12 cellular contexts compared by ENCODE assay signal in the genomic region with DNA sequence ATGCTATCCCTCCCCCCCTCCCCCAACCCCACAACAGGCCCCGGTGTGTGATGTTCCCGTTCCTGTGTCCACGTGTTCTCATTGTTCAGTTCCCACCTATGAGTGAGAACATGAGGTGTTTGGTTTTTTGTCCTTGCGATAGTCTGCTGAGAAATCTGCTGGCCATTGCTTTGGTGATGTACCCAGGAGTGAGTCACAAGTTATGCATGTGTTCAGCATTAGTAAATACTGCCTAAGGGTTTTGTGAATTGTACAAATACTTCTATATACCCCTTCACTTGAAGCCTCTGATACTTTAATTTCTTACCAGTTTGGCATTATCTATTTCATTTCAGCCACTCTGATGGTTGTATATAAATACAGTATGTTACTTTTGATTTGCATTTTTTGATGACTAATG.
A peak's percentile ranks its signal among the peaks of the same experiment; 100 is the strongest.
DNase-seq lines count a peak whose midpoint lies in the region; ATAC-seq and TF ChIP-seq lines count a peak whose summit lies in the region.
"Had no signal": no experiment of that assay in that cellular context is flagged by ENCODE, and none has a peak within 500 bp of the region (broad histone marks: within the 10 kb centered on the region; RNA-seq: fewer than 3 reads in every experiment).

No MANE protein-coding gene starts in this region.

- no peaks in the 10 kb centered on the region for H4K20me1 ChIP-seq in fibroblast of lung (ENCODE audit: control insufficient read depth, extremely low read depth, insufficient read depth, low read length)

- H3K36me3 ChIP-seq in fibroblast of lung (ENCODE audit: control insufficient read depth, insufficient read depth, low read length) (no peaks in the 10 kb centered on the region), psoas muscle (ENCODE audit: insufficient read depth in 1 of 2, low read depth in 1 of 2) (no peaks in the 10 kb centered on the region)

- DNase-seq in ELR (ENCODE audit: low read depth), result peak; percentile 94
- peak; percentile 90 for DNase-seq in RPMI7951 (ENCODE audit: low read depth)
- DNase-seq in fibroblast of lung (ENCODE audit: low read depth in 2 of 2), result peak; percentile 78 to 89
- no peak for DNase-seq in psoas muscle
- DNase-seq: activated CD8-positive, alpha-beta memory T cell treated with anti-CD3 and anti-CD28 coated beads, Interleukin-2, amount 50 U/mL, for 48 hours; DMS153; H7 had no signal

- H3K4me1 ChIP-seq in fibroblast of lung (ENCODE audit: control insufficient read depth, extremely low read depth, insufficient read depth, low read length) (no peaks in the 10 kb centered on the region), psoas muscle (no peaks in the 10 kb centered on the region)

- TF ChIP-seq CTCF in fibroblast of lung (conservative IDR thresholded peaks at IDR 0.05 in 1 of 2, IDR thresholded peaks at IDR 0.05 in 1 of 2; ENCODE audit: low read depth in 1 of 2, low read length in 2 of 2) (no peak), psoas muscle (IDR thresholded peaks at IDR 0.05) (no peak)

- H3K27me3 ChIP-seq in fibroblast of lung (ENCODE audit: control insufficient read depth, insufficient read depth, low read length) (no peaks in the 10 kb centered on the region), psoas muscle (ENCODE audit: insufficient read depth in 3 of 3, low read length in 2 of 3) (no peaks in the 10 kb centered on the region)

- H3K4me2 ChIP-seq in fibroblast of lung (ENCODE audit: extremely low read depth, insufficient read depth, low read length), result no peak overlapping the region

- H2AFZ ChIP-seq in fibroblast of lung (ENCODE audit: low read length), result no peak overlapping the region

- intact Hi-C loops in psoas muscle (cut with DNase I), result no loop called here

- no peak overlapping the region for H3K4me3 ChIP-seq in fibroblast of lung (replicated peaks in 1 of 4; ENCODE audit: control extremely low read depth in 1 of 4, insufficient read depth in 1 of 4, low read depth in 3 of 4, low read length in 4 of 4)
- H3K4me3 ChIP-seq in psoas muscle, result peak overlapping the region; percentile 23
- H3K4me3 ChIP-seq: skin epidermis had no signal

- H3K9me3 ChIP-seq in fibroblast of lung (ENCODE audit: control insufficient read depth, insufficient read depth, low read depth, low read length), result no peaks in the 10 kb centered on the region
- peaks cover 14% of the 10 kb centered on the region for H3K9me3 ChIP-seq in psoas muscle

- H3K27ac ChIP-seq in fibroblast of lung (ENCODE audit: insufficient read depth, low read length) (no peak overlapping the region), psoas muscle (peak overlapping the region; percentile 24)
- H3K27ac ChIP-seq: skin epidermis had no signal

- WGBS in psoas muscle, 3 donors, result 29 to 71% (median 63%) methylated on average over 4 of the region's 4 CpGs

- peak; percentile 51 to 94 (median 90) for ATAC-seq in psoas muscle
- ATAC-seq in GM19463 (IDR thresholded peaks at IDR 0.05; ENCODE audit: unreplicated experiment), result no peak
- no peak for ATAC-seq in GM21515 (IDR thresholded peaks at IDR 0.05; ENCODE audit: unreplicated experiment)
- no peak for ATAC-seq in HG02571 (IDR thresholded peaks at IDR 0.05; ENCODE audit: unreplicated experiment)
- ATAC-seq in HG03432 (IDR thresholded peaks at IDR 0.05; ENCODE audit: unreplicated experiment), result no peak

- H3K79me2 ChIP-seq in fibroblast of lung (ENCODE audit: control insufficient read depth, insufficient read depth, low read length), result no peaks in the 10 kb centered on the region

- H3K9ac ChIP-seq in fibroblast of lung (ENCODE audit: insufficient read depth, low read length), result no peak overlapping the region

Comparison
In these comparisons a context has a peak if more than half of its experiments do, and no peak if none do; other contexts are left out.
1. DNase-seq: peak in ELR (single experiment), RPMI7951 (single experiment) and fibroblast of lung (2 of 2); none in psoas muscle (0 of 2).
2. ATAC-seq: peak in psoas muscle (4 of 4); none in GM19463 (single experiment), GM21515 (single experiment), HG02571 (single experiment) and HG03432 (single experiment).